Comparison of ENCODE assay signal across 11 cellular contexts in genomic region chr10:71266147-71266917, GRCh38. TPM values are rescaled to one million over a fixed set of nuclear protein-coding genes. Genes with fewer than 3 reads are reported as not detected.
A peak's percentile ranks its signal among the peaks of the same experiment; 100 is the strongest.
DNase-seq lines count a peak whose midpoint lies in the region; ATAC-seq, FAIRE-seq and TF ChIP-seq lines count a peak whose summit lies in the region.
"Had no signal": no experiment of that assay in that cellular context is flagged by ENCODE, and none has a peak within 500 bp of the region (broad histone marks: within the 10 kb centered on the region; RNA-seq: fewer than 3 reads in every experiment).

No MANE protein-coding gene starts in this region.

- no peak overlapping the region for H3K27ac ChIP-seq in mammary epithelial cell (ENCODE audit: insufficient read depth, low read depth, low read length)
- no peak overlapping the region for H3K27ac ChIP-seq in astrocyte (ENCODE audit: low read depth, low read length)
- H3K27ac ChIP-seq in kidney (ENCODE audit: low read depth in 2 of 2, low read length in 2 of 2) = no peak overlapping the region

- H3K4me3 ChIP-seq in mammary epithelial cell (replicated peaks in 1 of 3; ENCODE audit: insufficient read depth in 1 of 3, low read depth in 2 of 3, low read length in 3 of 3) (no peak overlapping the region), astrocyte (ENCODE audit: insufficient read depth, low read depth, low read length) (no peak overlapping the region), kidney (ENCODE audit: low read length in 2 of 2) (no peak overlapping the region)

- no peak overlapping the region for H2AFZ ChIP-seq in mammary epithelial cell (ENCODE audit: low read depth, low read length)
- H2AFZ ChIP-seq in astrocyte (ENCODE audit: low read depth, low read length) = no peak overlapping the region

- H4K20me1 ChIP-seq in mammary epithelial cell (ENCODE audit: insufficient read depth, low read length) = no peaks in the 10 kb centered on the region
- H4K20me1 ChIP-seq in astrocyte (ENCODE audit: insufficient read depth, low read length) = peaks cover 21% of the 10 kb centered on the region

- H3K4me1 Mint-ChIP-seq in MCF 10A (ENCODE audit: insufficient read depth, unreplicated experiment) (peaks cover 46% of the 10 kb centered on the region), astrocyte (ENCODE audit: low read depth, unreplicated experiment) (peaks cover 64% of the 10 kb centered on the region)
- H3K4me1 Mint-ChIP-seq in activated CD4-positive, alpha-beta T cell treated with anti-CD3 and anti-CD28 coated beads for 36 hours = no peaks in the 10 kb centered on the region

- dilution Hi-C loops in mammary epithelial cell (cut with HindIII; ENCODE audit: low sequenced_read_pairs) = loop anchor here (5.0 kb wide), 1 partner anchor 344 kb away; no protein-coding TSS in a partner anchor

- H3K9me3 ChIP-seq in mammary epithelial cell (replicated peaks; ENCODE audit: insufficient read depth, low read length) (no peaks in the 10 kb centered on the region), astrocyte (ENCODE audit: insufficient read depth, low read depth, low read length) (no peaks in the 10 kb centered on the region), kidney (ENCODE audit: control insufficient read depth in 1 of 2, low read length in 2 of 2) (no peaks in the 10 kb centered on the region)

- no peak for FAIRE-seq in astrocyte (lab: Jason Lieb, UNC)
- FAIRE-seq in kidney (lab: Jason Lieb, UNC) = no peak
- no peak for FAIRE-seq in urothelium cell line (lab: Jason Lieb, UNC)

- no peak for ATAC-seq in activated CD4-positive, alpha-beta T cell treated with anti-CD3 and anti-CD28 coated beads for 36 hours
- no peak for ATAC-seq in HG02571 (IDR thresholded peaks at IDR 0.05; ENCODE audit: unreplicated experiment)
- ATAC-seq: PC-3 had no signal

- H3K4me3 Mint-ChIP-seq in MCF 10A (ENCODE audit: unreplicated experiment) = peak overlapping the region; percentile 41
- H3K4me3 Mint-ChIP-seq in astrocyte (ENCODE audit: unreplicated experiment) = no peak overlapping the region
- no peak overlapping the region for H3K4me3 Mint-ChIP-seq in activated CD4-positive, alpha-beta T cell treated with anti-CD3 and anti-CD28 coated beads for 36 hours

- H3K27me3 Mint-ChIP-seq in MCF 10A (ENCODE audit: insufficient read depth, unreplicated experiment) (no peaks in the 10 kb centered on the region), astrocyte (ENCODE audit: low read depth, unreplicated experiment) (peaks cover 3% of the 10 kb centered on the region)
- H3K27me3 Mint-ChIP-seq in activated CD4-positive, alpha-beta T cell treated with anti-CD3 and anti-CD28 coated beads for 36 hours = no peaks in the 10 kb centered on the region

- no TSS peak for BruUV-seq in MCF 10A (replicated peaks; lab: Mats Ljungman, UMichigan)
- BruUV-seq in mammary epithelial cell (replicated peaks; lab: Mats Ljungman, UMichigan) = no TSS peak

- POLR2A ChIA-PET in MCF 10A (lab: Yijun Ruan, JAX) = interaction anchor here (0.6 to 8.7 kb wide), 8 partner anchors 8 to 1308 kb away, joined by 3 to 123 read pairs (median 4); partner anchors contain the start of gene UNC5B
- POLR2A ChIA-PET in activated CD4-positive, alpha-beta T cell treated with anti-CD3 and anti-CD28 coated beads for 36 hours (lab: Charles Lee) = no interaction called here

- CTCF ChIA-PET in MCF 10A (lab: Yijun Ruan, JAX) (interaction anchor here (0.6 to 1.6 kb wide), 5 partner anchors 10 to 346 kb away, joined by 3 to 6 read pairs (median 3); no protein-coding TSS in a partner anchor), mammary epithelial cell (lab: Charles Lee; ENCODE audit: low non-redundant PET) (no interaction called here)
- CTCF ChIA-PET in activated CD4-positive, alpha-beta T cell treated with anti-CD3 and anti-CD28 coated beads for 36 hours (lab: Charles Lee) = interaction anchor here (1.0 kb wide), 1 partner anchor 10 kb away, joined by 4 read pairs; no protein-coding TSS in a partner anchor

- H3K27ac Mint-ChIP-seq in MCF 10A (ENCODE audit: low read depth, unreplicated experiment) (peak overlapping the region; percentile 91), astrocyte (ENCODE audit: unreplicated experiment) (peak overlapping the region; percentile 88)
- H3K27ac Mint-ChIP-seq in activated CD4-positive, alpha-beta T cell treated with anti-CD3 and anti-CD28 coated beads for 36 hours = no peak overlapping the region

- intact Hi-C loops in MCF 10A (cut with micrococcal nuclease) = loop anchor here (5.0 kb wide), 1 partner anchor 339 kb away; no protein-coding TSS in a partner anchor
- intact Hi-C loops in mammary epithelial cell (cut with micrococcal nuclease) = loop anchor here (5.0 kb wide), 1 partner anchor 254 kb away; no protein-coding TSS in a partner anchor
- intact Hi-C loops in kidney (cut with DNase I) = no loop called here
- intact Hi-C loops in activated CD4-positive, alpha-beta T cell treated with anti-CD3 and anti-CD28 coated beads for 36 hours (cut with DNase I, micrococcal nuclease) = no loop called here

- H3K36me3 Mint-ChIP-seq in MCF 10A (ENCODE audit: insufficient read depth, unreplicated experiment) (no peaks in the 10 kb centered on the region), astrocyte (ENCODE audit: low read depth, unreplicated experiment) (no peaks in the 10 kb centered on the region)
- H3K36me3 Mint-ChIP-seq in activated CD4-positive, alpha-beta T cell treated with anti-CD3 and anti-CD28 coated beads for 36 hours (ENCODE audit: low read depth) = no peaks in the 10 kb centered on the region

- H3K4me2 ChIP-seq in mammary epithelial cell (ENCODE audit: insufficient read depth, low read depth, low read length) = no peak overlapping the region
- H3K4me2 ChIP-seq in astrocyte (ENCODE audit: low read length) = no peak overlapping the region

- in situ Hi-C loops in mammary epithelial cell (cut with MboI; ENCODE audit: low sequenced_read_pairs in 2 of 2) = no loop called here

- no peaks in the 10 kb centered on the region for H3K9me3 Mint-ChIP-seq in MCF 10A (ENCODE audit: unreplicated experiment)
- H3K9me3 Mint-ChIP-seq in astrocyte (ENCODE audit: unreplicated experiment) = no peaks in the 10 kb centered on the region
- no peaks in the 10 kb centered on the region for H3K9me3 Mint-ChIP-seq in activated CD4-positive, alpha-beta T cell treated with anti-CD3 and anti-CD28 coated beads for 36 hours (ENCODE audit: low read depth)

- H3K4me1 ChIP-seq in mammary epithelial cell (ENCODE audit: insufficient read depth, low read length) (peaks cover 1% of the 10 kb centered on the region), astrocyte (ENCODE audit: insufficient read depth, low read length) (peaks cover 51% of the 10 kb centered on the region), kidney (ENCODE audit: control insufficient read depth in 1 of 2, insufficient read depth in 1 of 2, low read depth in 1 of 2, low read length in 2 of 2) (peaks cover 0 to 22% of the 10 kb centered on the region in 2 donors)

- H3K9ac ChIP-seq in mammary epithelial cell (ENCODE audit: insufficient read depth, low read length) (no peak overlapping the region), astrocyte (ENCODE audit: low read length) (peak overlapping the region; percentile 38), kidney (ENCODE audit: low read length in 2 of 2) (no peak overlapping the region)

- H3K27me3 ChIP-seq in mammary epithelial cell (ENCODE audit: insufficient read depth, low read length) (no peaks in the 10 kb centered on the region), astrocyte (ENCODE audit: insufficient read depth, low read length) (no peaks in the 10 kb centered on the region)

- no peak for TF ChIP-seq CTCF in MCF 10A (IDR thresholded peaks at IDR 0.05; ENCODE audit: unreplicated experiment)
- no peak for TF ChIP-seq CTCF in mammary epithelial cell (conservative IDR thresholded peaks at IDR 0.05 in 1 of 2, IDR thresholded peaks at IDR 0.05 in 1 of 2; ENCODE audit: extremely low read depth in 1 of 2, insufficient read depth in 1 of 2, low read depth in 1 of 2, low read length in 2 of 2)
- TF ChIP-seq CTCF in astrocyte (IDR thresholded peaks at IDR 0.05; ENCODE audit: insufficient read depth, low read depth, low read length) = no peak
- TF ChIP-seq CTCF in kidney (IDR thresholded peaks at IDR 0.05; ENCODE audit: borderline replicate concordance, extremely low read depth, insufficient read depth) = no peak

- DNase-seq in MCF 10A (ENCODE audit: unreplicated experiment) (peak; percentile 86), mammary epithelial cell (no peak), astrocyte (ENCODE audit: low read depth) (peak; percentile 65), kidney (peak; percentile 90), urothelium cell line (ENCODE audit: low spot score) (peak; percentile 64), NCI-H226 (no peak)
- DNase-seq in activated CD4-positive, alpha-beta T cell treated with anti-CD3 and anti-CD28 coated beads for 36 hours = no peak
- DNase-seq: activated naive CD4-positive, alpha-beta T cell treated with Interleukin-2 at 50 U/mL for 16 hours; H7; PC-3 had no signal

- 85% methylated on average over 12 of the region's 18 CpGs for WGBS in mammary epithelial cell (ENCODE audit: low coverage, missing lambda C conversion rate)

- no peaks in the 10 kb centered on the region for H3K36me3 ChIP-seq in mammary epithelial cell (ENCODE audit: insufficient read depth, low read length)
- H3K36me3 ChIP-seq in astrocyte (ENCODE audit: insufficient read depth, low read length) = no peaks in the 10 kb centered on the region
- H3K36me3 ChIP-seq in kidney (ENCODE audit: control insufficient read depth in 1 of 2, insufficient read depth in 2 of 2, low read length in 2 of 2) = no peaks in the 10 kb centered on the region

- no peaks in the 10 kb centered on the region for H3K79me2 ChIP-seq in mammary epithelial cell (ENCODE audit: insufficient read depth, low read length)
- H3K79me2 ChIP-seq in astrocyte (ENCODE audit: insufficient read depth, low read length) = no peaks in the 10 kb centered on the region

RNA-seq across cellular contexts. Expression of gene SLC29A3, which starts 52.7 kb away (rescaled TPM):
- total RNA-seq in MCF 10A (2022) (3.6 and 4.0 TPM in 2 replicates), mammary epithelial cell (1 to 10 TPM; 3.5 to 8.2 TPM), astrocyte (3.2 and 3.4 TPM in 2 replicates), kidney (5.3 TPM)
- polyA plus RNA-seq in mammary epithelial cell (1.9 TPM), kidney (ENCODE audit: insufficient read depth, low read depth, low replicate concordance) (5.7 TPM)
- 2.6 TPM for polyA minus RNA-seq in mammary epithelial cell
- total RNA-seq in activated CD4-positive, alpha-beta T cell treated with anti-CD3 and anti-CD28 coated beads for 36 hours = 1 to 10 TPM; 2.4 to 2.6 TPM

RNA-seq across cellular contexts. Expression of gene UNC5B, which starts 54.0 kb away (rescaled TPM):
- total RNA-seq in MCF 10A (2022) = 80.5 and 82.4 TPM in 2 replicates
- 10 to 100 TPM in 1 of 2 donors, 1 to 10 TPM in 1; 7.2 to 10.0 TPM for total RNA-seq in mammary epithelial cell
- 4.9 TPM for polyA plus RNA-seq in mammary epithelial cell
- polyA minus RNA-seq in mammary epithelial cell = 10.2 TPM
- 15.0 and 32.8 TPM in 2 replicates for total RNA-seq in astrocyte
- 22.6 TPM for total RNA-seq in kidney
- 5.5 TPM for polyA plus RNA-seq in kidney (ENCODE audit: insufficient read depth, low read depth, low replicate concordance)
- total RNA-seq in activated CD4-positive, alpha-beta T cell treated with anti-CD3 and anti-CD28 coated beads for 36 hours = under 1 TPM; 0.05 to 0.09 TPM

Comparison
In these comparisons a context has a peak if more than half of its experiments do, and no peak if none do; other contexts are left out.
1. DNase-seq: peak in MCF 10A (single experiment), astrocyte (single experiment), kidney (single experiment) and urothelium cell line (single experiment); none in mammary epithelial cell (single experiment), activated CD4-positive, alpha-beta T cell treated with anti-CD3 and anti-CD28 coated beads for 36 hours (single experiment) and NCI-H226 (single experiment).
2. RNA of gene UNC5B, which starts 54.0 kb away (total RNA-seq): 80.5 to 82.4 TPM in MCF 10A, 22.6 TPM in kidney (single experiment), 15.0 to 32.8 TPM in astrocyte and 7.2 to 10.0 TPM in mammary epithelial cell; 0.05 to 0.09 TPM in activated CD4-positive, alpha-beta T cell treated with anti-CD3 and anti-CD28 coated beads for 36 hours; every median in the first group is over 4 times any median in the second.
3. intact Hi-C loops: an anchor here in MCF 10A (5.0 kb wide) and mammary epithelial cell (5.0 kb wide); none called in kidney and activated CD4-positive, alpha-beta T cell treated with anti-CD3 and anti-CD28 coated beads for 36 hours.